15 cellular contexts compared by ENCODE assay signal in the genomic region with DNA sequence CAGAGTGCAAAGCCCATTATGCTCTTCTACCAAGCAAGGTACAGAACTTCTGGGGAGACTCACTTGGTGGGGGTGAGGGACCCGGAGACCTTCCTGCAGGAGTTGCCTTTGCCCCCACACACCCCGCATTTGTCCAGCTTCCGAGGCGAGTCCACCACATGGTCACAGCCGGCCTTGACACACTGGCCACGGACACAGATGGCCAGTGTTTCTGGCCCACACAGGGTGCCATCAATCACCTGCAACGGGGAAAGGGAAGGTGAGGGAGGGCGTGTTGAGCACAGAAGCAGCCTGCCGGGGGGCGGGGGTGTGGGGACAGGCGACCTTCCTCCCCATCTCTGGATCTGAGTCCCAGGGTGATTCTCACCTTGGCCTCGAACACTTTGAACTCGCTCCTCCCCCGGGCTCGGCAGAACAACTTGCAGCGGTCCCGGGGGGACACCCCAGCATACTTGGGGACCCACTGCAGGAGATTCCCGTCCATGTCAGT. TPM values are rescaled to one million over a fixed set of nuclear protein-coding genes. Genes with fewer than 3 reads are reported as not detected.
"Had no signal": no experiment of that assay in that cellular context is flagged by ENCODE, and none has a peak within 500 bp of the region (broad histone marks: within the 10 kb centered on the region; RNA-seq: fewer than 3 reads in every experiment).

No MANE protein-coding gene starts in this region.

- DNase-seq: activated CD4-positive, alpha-beta T cell treated with anti-CD3 and anti-CD28 coated beads, Interleukin-2, amount 50 U/mL, for 4 hours; activated gamma-delta T cell; activated naive CD8-positive, alpha-beta T cell treated with anti-CD3 and anti-CD28 coated beads, Interleukin-2, amount 10 ng/mL, durations not matched to agents 7 days and 5 days; activated T-cell treated with anti-CD3 and anti-CD28 coated beads, Interleukin-2, amount 50 U/mL, for 24 hours; gastrocnemius medialis; kidney; naive thymus-derived CD4-positive, alpha-beta T cell; spleen; stimulated activated CD4-positive, alpha-beta T cell treated with anti-CD3 and anti-CD28 coated beads, Interleukin-1b, Interleukin-23, amount 100 ng/mL, for 48 hours; stimulated activated naive B cell treated with anti-CD40 and anti-IgM and Interleukin-4, amounts not matched to agents 10 μg/mL and 1 μg/mL and 100 μg/mL, for 72 hours; upper lobe of right lung had no signal

- H3K9me3 Mint-ChIP-seq: activated naive CD8-positive, alpha-beta T cell treated with anti-CD3 and anti-CD28 coated beads, Interleukin-2, amount 10 ng/mL, durations not matched to agents 7 days and 5 days; activated T-cell treated with anti-CD3 and anti-CD28 coated beads, Interleukin-2, amount 50 U/mL, for 24 hours; mesothelial cell of epicardium; naive thymus-derived CD4-positive, alpha-beta T cell; stimulated activated naive B cell treated with anti-CD40 and anti-IgM and Interleukin-4, amounts not matched to agents 10 μg/mL and 1 μg/mL and 100 μg/mL, for 72 hours had no signal

- H3K27me3 ChIP-seq: upper lobe of right lung had no signal

- H3K27ac Mint-ChIP-seq: activated naive CD8-positive, alpha-beta T cell treated with anti-CD3 and anti-CD28 coated beads, Interleukin-2, amount 10 ng/mL, durations not matched to agents 7 days and 5 days; activated T-cell treated with anti-CD3 and anti-CD28 coated beads, Interleukin-2, amount 50 U/mL, for 24 hours; mesothelial cell of epicardium; naive thymus-derived CD4-positive, alpha-beta T cell; stimulated activated naive B cell treated with anti-CD40 and anti-IgM and Interleukin-4, amounts not matched to agents 10 μg/mL and 1 μg/mL and 100 μg/mL, for 72 hours had no signal

- H3K4me1 ChIP-seq: upper lobe of right lung had no signal

- H3K4me3 ChIP-seq: gastrocnemius medialis, spleen, upper lobe of right lung had no signal

- H3K36me3 Mint-ChIP-seq: activated naive CD8-positive, alpha-beta T cell treated with anti-CD3 and anti-CD28 coated beads, Interleukin-2, amount 10 ng/mL, durations not matched to agents 7 days and 5 days; mesothelial cell of epicardium; naive thymus-derived CD4-positive, alpha-beta T cell; stimulated activated naive B cell treated with anti-CD40 and anti-IgM and Interleukin-4, amounts not matched to agents 10 μg/mL and 1 μg/mL and 100 μg/mL, for 72 hours had no signal

- H3K9me3 ChIP-seq: gastrocnemius medialis, neutrophil, spleen, upper lobe of right lung had no signal

- H3K4me3 Mint-ChIP-seq: activated naive CD8-positive, alpha-beta T cell treated with anti-CD3 and anti-CD28 coated beads, Interleukin-2, amount 10 ng/mL, durations not matched to agents 7 days and 5 days; activated T-cell treated with anti-CD3 and anti-CD28 coated beads, Interleukin-2, amount 50 U/mL, for 24 hours; mesothelial cell of epicardium; naive thymus-derived CD4-positive, alpha-beta T cell; stimulated activated naive B cell treated with anti-CD40 and anti-IgM and Interleukin-4, amounts not matched to agents 10 μg/mL and 1 μg/mL and 100 μg/mL, for 72 hours had no signal

- ATAC-seq: activated CD4-positive, CD25-positive, alpha-beta regulatory T cell treated with anti-CD3 and anti-CD28 coated beads, Interleukin-2, amount 50 U/mL, for 24 hours; gastrocnemius medialis; naive thymus-derived CD4-positive, alpha-beta T cell; stimulated activated naive B cell treated with anti-CD40 and anti-IgM and Interleukin-4, amounts not matched to agents 10 μg/mL and 1 μg/mL and 100 μg/mL, for 72 hours; upper lobe of right lung had no signal

- H3K4me1 Mint-ChIP-seq: activated naive CD8-positive, alpha-beta T cell treated with anti-CD3 and anti-CD28 coated beads, Interleukin-2, amount 10 ng/mL, durations not matched to agents 7 days and 5 days; naive thymus-derived CD4-positive, alpha-beta T cell; stimulated activated naive B cell treated with anti-CD40 and anti-IgM and Interleukin-4, amounts not matched to agents 10 μg/mL and 1 μg/mL and 100 μg/mL, for 72 hours had no signal

- H3K36me3 ChIP-seq: gastrocnemius medialis, neutrophil, spleen, upper lobe of right lung had no signal

- H3K27ac ChIP-seq: gastrocnemius medialis, neutrophil, upper lobe of right lung had no signal

RNA-seq across cellular contexts. Expression of a gene that starts 20.0 kb away (rescaled TPM):
- total RNA-seq: activated naive CD8-positive, alpha-beta T cell treated with anti-CD3 and anti-CD28 coated beads, Interleukin-2, amount 10 ng/mL, durations not matched to agents 7 days and 5 days; naive thymus-derived CD4-positive, alpha-beta T cell; T-helper 2 cell treated with Interferon-gamma antibody and Interleukin-4, amounts not matched to agents 100 ng/mL and 5 ng/mL, for 36 hours had no signal
- polyA plus RNA-seq: naive thymus-derived CD4-positive, alpha-beta T cell had no signal

RNA-seq across cellular contexts. Expression of a gene that starts 40.0 kb away (rescaled TPM):
- polyA plus RNA-seq: naive thymus-derived CD4-positive, alpha-beta T cell had no signal
